Comparison of ENCODE assay signal across 8 cellular contexts in the genomic region with DNA sequence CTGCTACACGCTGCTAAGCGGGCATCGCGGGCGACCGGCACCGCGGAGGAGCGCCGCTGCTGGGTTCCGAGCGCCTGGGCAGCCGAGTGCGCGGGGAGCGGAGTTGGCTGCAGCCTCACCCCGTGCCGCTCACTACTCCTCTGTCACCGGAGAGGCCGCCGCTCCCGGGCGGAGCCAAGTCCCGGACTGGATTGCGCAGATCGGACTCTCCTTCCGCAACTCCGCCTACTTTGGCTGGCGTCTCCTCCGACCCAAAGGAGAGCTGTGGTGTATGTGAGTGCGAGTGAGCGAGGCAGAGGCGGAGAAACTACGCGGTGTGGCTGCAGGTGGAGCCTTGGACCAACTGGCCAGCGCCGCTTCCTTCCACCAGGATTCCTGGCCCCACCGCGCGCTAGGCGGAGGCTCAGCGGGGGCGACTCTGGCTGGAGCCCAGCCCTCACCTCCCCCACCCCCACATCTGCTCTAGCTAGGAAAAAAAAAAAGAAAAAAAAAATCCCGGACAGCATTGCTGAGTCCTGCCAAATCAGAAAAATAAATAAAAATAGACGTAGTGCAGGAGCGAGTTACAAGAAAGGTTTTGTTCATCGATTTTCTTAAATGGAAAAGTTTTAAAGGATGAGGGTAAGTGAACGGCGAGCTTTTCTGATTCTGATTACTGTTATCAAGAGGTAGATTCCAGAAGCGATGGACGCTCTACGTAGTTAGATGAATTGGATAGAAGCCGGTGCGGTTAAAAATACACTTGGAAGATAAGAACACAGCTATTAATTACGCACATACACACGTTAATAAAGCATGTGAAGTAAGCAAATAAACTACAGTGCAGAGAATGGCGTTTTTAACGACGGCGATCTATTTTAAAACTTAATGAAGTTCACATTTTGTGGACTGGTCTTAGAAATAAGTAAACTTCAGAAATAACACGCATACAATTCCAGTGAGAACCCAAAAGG. TPM values are rescaled to one million over a fixed set of nuclear protein-coding genes. Genes with fewer than 3 reads are reported as not detected.
DNase-seq lines count a peak whose midpoint lies in the region; ATAC-seq and TF ChIP-seq lines count a peak whose summit lies in the region.

A gene with protein sequence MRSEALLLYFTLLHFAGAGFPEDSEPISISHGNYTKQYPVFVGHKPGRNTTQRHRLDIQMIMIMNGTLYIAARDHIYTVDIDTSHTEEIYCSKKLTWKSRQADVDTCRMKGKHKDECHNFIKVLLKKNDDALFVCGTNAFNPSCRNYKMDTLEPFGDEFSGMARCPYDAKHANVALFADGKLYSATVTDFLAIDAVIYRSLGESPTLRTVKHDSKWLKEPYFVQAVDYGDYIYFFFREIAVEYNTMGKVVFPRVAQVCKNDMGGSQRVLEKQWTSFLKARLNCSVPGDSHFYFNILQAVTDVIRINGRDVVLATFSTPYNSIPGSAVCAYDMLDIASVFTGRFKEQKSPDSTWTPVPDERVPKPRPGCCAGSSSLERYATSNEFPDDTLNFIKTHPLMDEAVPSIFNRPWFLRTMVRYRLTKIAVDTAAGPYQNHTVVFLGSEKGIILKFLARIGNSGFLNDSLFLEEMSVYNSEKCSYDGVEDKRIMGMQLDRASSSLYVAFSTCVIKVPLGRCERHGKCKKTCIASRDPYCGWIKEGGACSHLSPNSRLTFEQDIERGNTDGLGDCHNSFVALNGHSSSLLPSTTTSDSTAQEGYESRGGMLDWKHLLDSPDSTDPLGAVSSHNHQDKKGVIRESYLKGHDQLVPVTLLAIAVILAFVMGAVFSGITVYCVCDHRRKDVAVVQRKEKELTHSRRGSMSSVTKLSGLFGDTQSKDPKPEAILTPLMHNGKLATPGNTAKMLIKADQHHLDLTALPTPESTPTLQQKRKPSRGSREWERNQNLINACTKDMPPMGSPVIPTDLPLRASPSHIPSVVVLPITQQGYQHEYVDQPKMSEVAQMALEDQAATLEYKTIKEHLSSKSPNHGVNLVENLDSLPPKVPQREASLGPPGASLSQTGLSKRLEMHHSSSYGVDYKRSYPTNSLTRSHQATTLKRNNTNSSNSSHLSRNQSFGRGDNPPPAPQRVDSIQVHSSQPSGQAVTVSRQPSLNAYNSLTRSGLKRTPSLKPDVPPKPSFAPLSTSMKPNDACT (minus strand): TSS at position 142 of the 953 bp plus-strand sequence. CDS start 69,879 bp downstream, outside the sequence.

- no peaks in the 10 kb centered on the region for H3K36me3 ChIP-seq in testis (ENCODE audit: low read depth, missing control alignments)

- intact Hi-C loops in testis (cut with DNase I; ENCODE audit: low total_unique reads), result no loop called here

- no peaks in the 10 kb centered on the region for H3K4me1 ChIP-seq in testis

- no peaks in the 10 kb centered on the region for H3K27me3 Mint-ChIP-seq in nephron (ENCODE audit: low read depth)

- no peaks in the 10 kb centered on the region for H3K9me3 ChIP-seq in testis

- peaks cover 3% of the 10 kb centered on the region for H3K36me3 Mint-ChIP-seq in nephron (ENCODE audit: low read depth)

- H3K4me3 ChIP-seq in testis, result peak within 1 kb of the TSS; percentile 48 to 71

- no peaks in the 10 kb centered on the region for H3K9me3 Mint-ChIP-seq in nephron

- H3K4me3 Mint-ChIP-seq in nephron, result peak within 1 kb of the TSS; percentile 99

- TF ChIP-seq CTCF in nephron (IDR thresholded peaks at IDR 0.05; ENCODE audit: unreplicated experiment in 3 of 3) (no peak), testis (IDR thresholded peaks at IDR 0.05) (no peak)

- peak within 1 kb of the TSS; percentile 97 to 98 (median 97) for H3K27ac Mint-ChIP-seq in nephron

- TF ChIP-seq POLR2A in testis (IDR thresholded peaks at IDR 0.05), result no peak

- peaks cover 22% of the 10 kb centered on the region for H3K4me1 Mint-ChIP-seq in nephron

- H3K27me3 ChIP-seq in testis, result no peaks in the 10 kb centered on the region

- 0 to 1% methylated on average over 30 to 61 of the region's 61 CpGs for WGBS in testis, 2 donors

- peak within 1 kb of the TSS; percentile 66 to 83 for H3K27ac ChIP-seq in testis

- ATAC-seq in GM19372 (IDR thresholded peaks at IDR 0.05; ENCODE audit: low read depth, unreplicated experiment) (peak; percentile 50), HG03442 (IDR thresholded peaks at IDR 0.05; ENCODE audit: unreplicated experiment) (peak; percentile 57)

- peak; percentile 45 for DNase-seq in COLO829 (ENCODE audit: low spot score)
- peak; percentile 54 for DNase-seq in NCI-H526 treated with DMSO at 0.1 percent for 48 hours (lab: John Stamatoyannopoulos, UW)
- DNase-seq in activated T-helper 9 cell treated with anti-CD3 and anti-CD28 coated beads, Interleukin-2, amount 50 U/mL, for 16 hours (ENCODE audit: low read depth), result peak; percentile 4
- DNase-seq in foreskin melanocyte, result peak; percentile 94
- DNase-seq in testis, result peak; percentile 92

RNA-seq across cellular contexts. Expression of the gene that starts here (rescaled TPM):
- 10 to 100 TPM; 52.0 to 67.6 TPM for total RNA-seq in testis
- 17.4 TPM for polyA plus RNA-seq in testis (ENCODE audit: insufficient read depth, low read depth, low replicate concordance)

Comparison
In these comparisons a context has a peak if more than half of its experiments do, and no peak if none do; other contexts are left out.
1. Peak in every context shown above with its lines: DNase-seq, ATAC-seq, H3K4me3 ChIP-seq and H3K27ac ChIP-seq.
2. DNase-seq: peak in every context shown above with its lines; median percentile 94 in foreskin melanocyte; 92 in testis; 54 in NCI-H526 treated with DMSO at 0.1 percent for 48 hours; 45 in COLO829; 4 in activated T-helper 9 cell treated with anti-CD3 and anti-CD28 coated beads, Interleukin-2, amount 50 U/mL, for 16 hours.